In genomic region chr7:82729172-82730030, GRCh38 we compare ENCODE assay signal across 8 cellular contexts.
DNase-seq lines count a peak whose midpoint lies in the region; ATAC-seq and TF ChIP-seq lines count a peak whose summit lies in the region.

No MANE protein-coding gene starts in this region.

- TF ChIP-seq CTCF in adrenal gland (IDR thresholded peaks at IDR 0.05) (peak; percentile 39 to 56 (median 45)), left lung (IDR thresholded peaks at IDR 0.05) (peak; percentile 46)

- no peak overlapping the region for H3K27ac ChIP-seq in adrenal gland
- no peak overlapping the region for H3K27ac ChIP-seq in left lung

- H3K4me1 ChIP-seq in adrenal gland (replicated peaks in 1 of 2) (no peaks in the 10 kb centered on the region), left lung (no peaks in the 10 kb centered on the region)

- ATAC-seq in left lung = peak; percentile 58
- no peak for ATAC-seq in GM19467 (IDR thresholded peaks at IDR 0.05; ENCODE audit: unreplicated experiment)

- no peak overlapping the region for H3K4me3 ChIP-seq in adrenal gland
- H3K4me3 ChIP-seq in left lung = no peak overlapping the region

- H3K36me3 ChIP-seq in adrenal gland (replicated peaks in 1 of 2) (no peaks in the 10 kb centered on the region), left lung (no peaks in the 10 kb centered on the region)

- intact Hi-C loops in adrenal gland (cut with DNase I) = no loop called here
- intact Hi-C loops in left lung (cut with DNase I) = loop anchor here in 1 of 2 donors (10.0 kb wide), 1 partner anchor 685 kb away; no protein-coding TSS in a partner anchor

- H3K9me3 ChIP-seq in adrenal gland (replicated peaks in 1 of 3) (no peaks in the 10 kb centered on the region), left lung (no peaks in the 10 kb centered on the region)

- H3K27me3 ChIP-seq in adrenal gland (no peaks in the 10 kb centered on the region), left lung (no peaks in the 10 kb centered on the region)

- WGBS in adrenal gland, 4 donors = 40 to 47% (median 40%) methylated on average over 8 of the region's 8 CpGs

- TF ChIP-seq POLR2A in adrenal gland (IDR thresholded peaks at IDR 0.05) = no peak

- DNase-seq in NCI-H510A treated with DMSO at 0.1 percent for 48 hours (lab: John Stamatoyannopoulos, UW) (peak; percentile 37), NCI-H510A (lab: John Stamatoyannopoulos, UW) (no peak), NCI-H2107 treated with DMSO at 0.1 percent for 48 hours (lab: John Stamatoyannopoulos, UW; ENCODE audit: unreplicated experiment) (peak; percentile 12), adrenal gland (peak in 3 of 7 donors; percentile 10 to 43 (median 25)), left lung (no peak), activated gamma-delta T cell treated with Interleukin-2 at 50 U/mL for 16 hours (no peak), midbrain (lab: John Stamatoyannopoulos, UW) (no peak)

Comparison
In these comparisons a context has a peak if more than half of its experiments do, and no peak if none do; other contexts are left out.
1. DNase-seq: peak in NCI-H510A treated with DMSO at 0.1 percent for 48 hours (single experiment) and NCI-H2107 treated with DMSO at 0.1 percent for 48 hours (single experiment); none in NCI-H510A (single experiment), left lung (0 of 2), activated gamma-delta T cell treated with Interleukin-2 at 50 U/mL for 16 hours (single experiment) and midbrain (single experiment).